Comparison of ENCODE assay signal across 2 cellular contexts in genomic region chr22:30564766-30565118, GRCh38.
TF ChIP-seq lines count a peak whose summit lies in the region.

No MANE protein-coding gene starts in this region.

TF ChIP-seq in GM23338, 12 proteins besides CTCF, POLR2A, EP300 and RAD21:
- TF ChIP-seq CREB1 (CRISPR knock-in tag; IDR thresholded peaks at IDR 0.05; ENCODE audit: low read depth) (no peak), REST (IDR thresholded peaks at IDR 0.05; ENCODE audit: unreplicated experiment) (no peak), ZNF462 (CRISPR knock-in tag; IDR thresholded peaks at IDR 0.05) (no peak), ETS1 (IDR thresholded peaks at IDR 0.05) (no peak)

TF ChIP-seq in H1, 55 proteins besides CTCF, POLR2A, EP300 and RAD21:
- TF ChIP-seq CBX8 (IDR thresholded peaks at IDR 0.05; ENCODE audit: borderline replicate concordance, low read depth, low read length) (no peak), CEBPB (IDR thresholded peaks at IDR 0.05; ENCODE audit: low read depth, low read length) (no peak), TAF1 (IDR thresholded peaks at IDR 0.05; ENCODE audit: low read depth, low read length) (no peak), ASH2L (IDR thresholded peaks at IDR 0.05; ENCODE audit: low read length) (no peak), NANOG (IDR thresholded peaks at IDR 0.05; ENCODE audit: insufficient read depth, low read depth, low read length, poor library complexity, severe bottlenecking) (no peak), SP4 (IDR thresholded peaks at IDR 0.05; ENCODE audit: low read length) (no peak), JUND (IDR thresholded peaks at IDR 0.05; ENCODE audit: low read length) (no peak), TBP (IDR thresholded peaks at IDR 0.05; ENCODE audit: low read depth, low read length) (no peak), E2F6 (IDR thresholded peaks at IDR 0.05) (no peak), HDAC6 (IDR thresholded peaks at IDR 0.05; ENCODE audit: low read depth, low read length) (no peak), SUZ12 (IDR thresholded peaks at IDR 0.05; ENCODE audit: low read length) (no peak), FOSL1 (IDR thresholded peaks at IDR 0.05; ENCODE audit: insufficient read depth, low read depth, low read length) (no peak), KDM1A (IDR thresholded peaks at IDR 0.05; ENCODE audit: borderline replicate concordance, low read length) (no peak), SIRT6 (IDR thresholded peaks at IDR 0.05; ENCODE audit: low read length) (no peak), CHD7 (IDR thresholded peaks at IDR 0.05; ENCODE audit: insufficient replicate concordance, low read length) (no peak), SIN3A (conservative IDR thresholded peaks at IDR 0.05 in 1 of 2, IDR thresholded peaks at IDR 0.05 in 1 of 2; ENCODE audit: low read depth in 1 of 2, low read length in 2 of 2) (no peak)
TF ChIP-seq in H1: peak in this region for 0.
